In the genomic region with DNA sequence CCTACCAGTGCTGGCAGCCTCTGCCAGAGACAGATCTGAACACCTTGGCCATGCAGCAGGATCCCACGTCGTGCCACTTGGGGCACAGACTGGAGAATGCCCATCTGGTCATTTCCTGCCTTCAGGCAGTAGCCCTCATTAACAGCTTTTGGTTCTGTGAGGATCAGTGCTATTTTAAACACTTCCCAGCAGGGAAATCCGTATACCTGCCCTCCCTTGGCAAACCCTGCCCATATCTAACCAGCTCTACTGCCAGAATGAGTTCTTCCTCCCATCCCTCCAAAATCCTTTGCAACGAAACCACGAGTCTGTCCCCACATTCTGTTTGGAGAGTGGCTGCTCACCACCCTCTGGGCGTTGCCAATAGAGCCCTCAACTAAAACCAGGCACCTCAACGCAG, we compare ENCODE assay signal across 26 cellular contexts.
"Had no signal": no experiment of that assay in that cellular context is flagged by ENCODE, and none has a peak within 500 bp of the region (broad histone marks: within the 10 kb centered on the region; RNA-seq: fewer than 3 reads in every experiment).

No MANE protein-coding gene starts in this region.

- H3K9me3 ChIP-seq: neutrophil, ovary, psoas muscle, right lobe of liver, sigmoid colon, stomach, thoracic aorta, thyroid gland, tibial nerve, upper lobe of left lung, vagina had no signal

- H3K27ac ChIP-seq: neural progenitor cell, neutrophil, ovary, parathyroid adenoma, psoas muscle, right lobe of liver, sigmoid colon, stomach, thoracic aorta, thyroid gland, tibial nerve, upper lobe of left lung, vagina had no signal

- H3K36me3 ChIP-seq: neural progenitor cell, neutrophil, ovary, right lobe of liver, stomach, thoracic aorta, thyroid gland, tibial nerve, upper lobe of left lung, vagina had no signal

- ATAC-seq: natural killer cell; psoas muscle; right cardiac atrium; right lobe of liver; stimulated activated effector memory CD8-positive, alpha-beta T cell treated with anti-CD3 and anti-CD28 coated beads, Interleukin-12 subunit alpha, Interleukin-12 subunit beta, amount 100 ng/mL, for 72 hours; stimulated activated naive B cell treated with anti-CD40 and anti-IgM and Interleukin-4, amounts not matched to agents 10 μg/mL and 1 μg/mL and 100 μg/mL, for 72 hours had no signal

- H3K4me2 ChIP-seq: neural progenitor cell had no signal

- H3K27me3 ChIP-seq: ovary, thyroid gland, upper lobe of left lung, vagina had no signal

- H3K9ac ChIP-seq: neural progenitor cell, parathyroid adenoma had no signal

- H3K4me1 ChIP-seq: psoas muscle, right lobe of liver, stomach, thyroid gland, tibial nerve, upper lobe of left lung, vagina had no signal

- H3K4me3 ChIP-seq: neural progenitor cell, ovary, psoas muscle, right lobe of liver, sigmoid colon, stomach, thoracic aorta, thyroid gland, tibial nerve, upper lobe of left lung, vagina had no signal

- DNase-seq: natural killer cell; nucleus accumbens; ovary; posterior cingulate gyrus; psoas muscle; right cardiac atrium; right lobe of liver; sigmoid colon; small intestine; stimulated activated CD4-positive, alpha-beta T cell treated with anti-CD3 and anti-CD28 coated beads, Interleukin-15, amount 100 ng/mL, for 24 hours; stimulated activated CD4-positive, alpha-beta T cell treated with anti-CD3 and anti-CD28 coated beads, Interleukin-2, amount 100 ng/mL, for 24 hours; stimulated activated CD4-positive, alpha-beta T cell treated with anti-CD3 and anti-CD28 coated beads, Interleukin-2, amount 100 ng/mL, for 48 hours; stimulated activated CD4-positive, alpha-beta T cell treated with anti-CD3 and anti-CD28 coated beads, Interleukin-4, amount 100 ng/mL, for 24 hours; stimulated activated naive B cell treated with anti-CD40 and anti-IgM and Interleukin-4, amounts not matched to agents 10 μg/mL and 1 μg/mL and 100 μg/mL, for 72 hours; stimulated activated naive CD4-positive, alpha-beta T cell treated with Interleukin-2 at 50 U/mL for 16 hours; stomach; thyroid gland; trophoblast cell; upper lobe of left lung had no signal

- H2AFZ ChIP-seq: neural progenitor cell, parathyroid adenoma had no signal
